20 cellular contexts compared by ENCODE assay signal in the genomic region with DNA sequence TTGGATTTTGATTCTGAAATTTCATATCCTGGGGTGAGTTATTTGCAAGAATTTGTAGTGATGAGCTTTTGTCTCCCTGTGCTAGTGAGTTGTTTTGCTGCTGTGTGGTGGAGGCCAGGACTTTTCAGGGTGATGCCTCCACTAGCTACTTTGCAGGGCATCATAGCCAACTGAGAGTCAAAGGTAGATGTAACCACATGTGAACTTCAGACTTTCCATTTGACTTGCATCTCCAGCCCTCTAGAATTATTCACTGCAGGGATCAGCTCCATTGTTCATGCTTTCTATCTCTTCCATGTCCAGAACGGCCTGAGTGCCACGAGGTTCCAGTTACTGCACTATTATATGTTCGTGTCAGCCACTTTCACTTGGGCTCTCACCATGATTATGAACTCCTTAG.
"Had no signal": no experiment of that assay in that cellular context is flagged by ENCODE, and none has a peak within 500 bp of the region (broad histone marks: within the 10 kb centered on the region; RNA-seq: fewer than 3 reads in every experiment).

No MANE protein-coding gene starts in this region.

- H3K4me1 Mint-ChIP-seq: activated naive CD4-positive, alpha-beta T cell treated with anti-CD3 and anti-CD28 coated beads, Interleukin-2, amount 50 U/mL, for 24 hours; mesothelial cell of epicardium; stimulated activated naive CD8-positive, alpha-beta T cell treated with anti-CD3 and anti-CD28 coated beads, Interleukin-15, amount 100 ng/mL, for 72 hours had no signal

- H3K4me3 ChIP-seq: gastroesophageal sphincter, heart left ventricle, left lung, pancreas, right lobe of liver had no signal

- H3K27ac ChIP-seq: gastroesophageal sphincter, heart left ventricle, left lung, neutrophil, pancreas, right lobe of liver, VCaP had no signal

- H3K27ac Mint-ChIP-seq: activated naive CD4-positive, alpha-beta T cell treated with anti-CD3 and anti-CD28 coated beads, Interleukin-2, amount 50 U/mL, for 24 hours; mesothelial cell of epicardium; natural killer cell treated with Interleukin-12 subunit alpha and Interleukin-12 subunit beta and Interleukin-15 and Interleukin-18, amount 100 ng/mL, for 72 hours; stimulated activated naive CD8-positive, alpha-beta T cell treated with anti-CD3 and anti-CD28 coated beads, Interleukin-15, amount 100 ng/mL, for 72 hours; type B pancreatic cell had no signal

- H3K36me3 Mint-ChIP-seq: activated naive CD4-positive, alpha-beta T cell treated with anti-CD3 and anti-CD28 coated beads, Interleukin-2, amount 50 U/mL, for 24 hours; mesothelial cell of epicardium; natural killer cell treated with Interleukin-12 subunit alpha and Interleukin-12 subunit beta and Interleukin-15 and Interleukin-18, amount 100 ng/mL, for 72 hours; type B pancreatic cell had no signal

- H3K4me3 Mint-ChIP-seq: activated naive CD4-positive, alpha-beta T cell treated with anti-CD3 and anti-CD28 coated beads, Interleukin-2, amount 50 U/mL, for 24 hours; mesothelial cell of epicardium; natural killer cell treated with Interleukin-12 subunit alpha and Interleukin-12 subunit beta and Interleukin-15 and Interleukin-18, amount 100 ng/mL, for 72 hours; stimulated activated naive CD8-positive, alpha-beta T cell treated with anti-CD3 and anti-CD28 coated beads, Interleukin-15, amount 100 ng/mL, for 72 hours; type B pancreatic cell had no signal

- ATAC-seq: esophagus mucosa; gastroesophageal sphincter; heart left ventricle; left lung; natural killer cell treated with Interleukin-12 subunit alpha and Interleukin-12 subunit beta and Interleukin-15 and Interleukin-18, amount 100 ng/mL, for 72 hours; pancreas; right lobe of liver; stimulated activated naive CD8-positive, alpha-beta T cell treated with anti-CD3 and anti-CD28 coated beads, Interleukin-15, amount 100 ng/mL, for 72 hours had no signal

- H3K4me1 ChIP-seq: gastroesophageal sphincter, heart left ventricle, left lung, pancreas, right lobe of liver had no signal

- H3K27me3 Mint-ChIP-seq: natural killer cell treated with Interleukin-12 subunit alpha and Interleukin-12 subunit beta and Interleukin-15 and Interleukin-18, amount 100 ng/mL, for 72 hours; stimulated activated naive CD8-positive, alpha-beta T cell treated with anti-CD3 and anti-CD28 coated beads, Interleukin-15, amount 100 ng/mL, for 72 hours; type B pancreatic cell had no signal

- H3K9me3 Mint-ChIP-seq: activated naive CD4-positive, alpha-beta T cell treated with anti-CD3 and anti-CD28 coated beads, Interleukin-2, amount 50 U/mL, for 24 hours; mesothelial cell of epicardium; stimulated activated naive CD8-positive, alpha-beta T cell treated with anti-CD3 and anti-CD28 coated beads, Interleukin-15, amount 100 ng/mL, for 72 hours; type B pancreatic cell had no signal

- H3K36me3 ChIP-seq: gastroesophageal sphincter, heart left ventricle, left lung, neutrophil, pancreas, right lobe of liver had no signal

- DNase-seq: activated CD4-positive, CD25-positive, alpha-beta regulatory T cell treated with anti-CD3 and anti-CD28 coated beads, Interleukin-2, amount 50 U/mL, for 72 hours; activated gamma-delta T cell; cerebellar nuclear complex; effector CD8-positive, alpha-beta T cell; heart left ventricle; pancreas; right lobe of liver; small intestine; stimulated activated CD4-positive, alpha-beta T cell treated with anti-CD3 and anti-CD28 coated beads, Interleukin-15, amount 100 ng/mL, for 24 hours; stimulated activated CD4-positive, alpha-beta T cell treated with anti-CD3 and anti-CD28 coated beads, Interleukin-4, amount 100 ng/mL, for 1 hour; stimulated activated naive CD8-positive, alpha-beta T cell treated with anti-CD3 and anti-CD28 coated beads, Interleukin-15, amount 100 ng/mL, for 72 hours had no signal

- H3K27me3 ChIP-seq: gastroesophageal sphincter, heart left ventricle, left lung, neutrophil, pancreas, right lobe of liver had no signal
